In genomic region chr11:131392528-131393255, GRCh38 we compare ENCODE assay signal across 2 cellular contexts.
TF ChIP-seq lines count a peak whose summit lies in the region.

No MANE protein-coding gene starts in this region.

TF ChIP-seq in GM23338, 12 proteins besides CTCF, POLR2A, EP300 and RAD21 (continued from another document):
- no peak for TF ChIP-seq STAT1 (IDR thresholded peaks at IDR 0.05; ENCODE audit: unreplicated experiment)
- TF ChIP-seq EZH2 (IDR thresholded peaks at IDR 0.05; ENCODE audit: low read depth, unreplicated experiment) = no peak
- no peak for TF ChIP-seq ZNF331 (CRISPR knock-in tag; IDR thresholded peaks at IDR 0.05; ENCODE audit: low read depth)
- no peak for TF ChIP-seq NANOG (IDR thresholded peaks at IDR 0.05; ENCODE audit: borderline replicate concordance)
- no peak for TF ChIP-seq JUNB (IDR thresholded peaks at IDR 0.05; ENCODE audit: unreplicated experiment)
- no peak for TF ChIP-seq POLR2AphosphoS5 (IDR thresholded peaks at IDR 0.05; ENCODE audit: low read depth)
- TF ChIP-seq, protein P1, sequence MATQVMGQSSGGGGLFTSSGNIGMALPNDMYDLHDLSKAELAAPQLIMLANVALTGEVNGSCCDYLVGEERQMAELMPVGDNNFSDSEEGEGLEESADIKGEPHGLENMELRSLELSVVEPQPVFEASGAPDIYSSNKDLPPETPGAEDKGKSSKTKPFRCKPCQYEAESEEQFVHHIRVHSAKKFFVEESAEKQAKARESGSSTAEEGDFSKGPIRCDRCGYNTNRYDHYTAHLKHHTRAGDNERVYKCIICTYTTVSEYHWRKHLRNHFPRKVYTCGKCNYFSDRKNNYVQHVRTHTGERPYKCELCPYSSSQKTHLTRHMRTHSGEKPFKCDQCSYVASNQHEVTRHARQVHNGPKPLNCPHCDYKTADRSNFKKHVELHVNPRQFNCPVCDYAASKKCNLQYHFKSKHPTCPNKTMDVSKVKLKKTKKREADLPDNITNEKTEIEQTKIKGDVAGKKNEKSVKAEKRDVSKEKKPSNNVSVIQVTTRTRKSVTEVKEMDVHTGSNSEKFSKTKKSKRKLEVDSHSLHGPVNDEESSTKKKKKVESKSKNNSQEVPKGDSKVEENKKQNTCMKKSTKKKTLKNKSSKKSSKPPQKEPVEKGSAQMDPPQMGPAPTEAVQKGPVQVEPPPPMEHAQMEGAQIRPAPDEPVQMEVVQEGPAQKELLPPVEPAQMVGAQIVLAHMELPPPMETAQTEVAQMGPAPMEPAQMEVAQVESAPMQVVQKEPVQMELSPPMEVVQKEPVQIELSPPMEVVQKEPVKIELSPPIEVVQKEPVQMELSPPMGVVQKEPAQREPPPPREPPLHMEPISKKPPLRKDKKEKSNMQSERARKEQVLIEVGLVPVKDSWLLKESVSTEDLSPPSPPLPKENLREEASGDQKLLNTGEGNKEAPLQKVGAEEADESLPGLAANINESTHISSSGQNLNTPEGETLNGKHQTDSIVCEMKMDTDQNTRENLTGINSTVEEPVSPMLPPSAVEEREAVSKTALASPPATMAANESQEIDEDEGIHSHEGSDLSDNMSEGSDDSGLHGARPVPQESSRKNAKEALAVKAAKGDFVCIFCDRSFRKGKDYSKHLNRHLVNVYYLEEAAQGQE (IDR thresholded peaks at IDR 0.05; ENCODE audit: unreplicated experiment) = no peak
- TF ChIP-seq ZNF114 (CRISPR knock-in tag; IDR thresholded peaks at IDR 0.05) = no peak
- TF ChIP-seq EZH2phosphoT487 (IDR thresholded peaks at IDR 0.05; ENCODE audit: unreplicated experiment) = no peak
- no peak for TF ChIP-seq CREB1 (CRISPR knock-in tag; IDR thresholded peaks at IDR 0.05; ENCODE audit: low read depth)
- TF ChIP-seq, protein P2, sequence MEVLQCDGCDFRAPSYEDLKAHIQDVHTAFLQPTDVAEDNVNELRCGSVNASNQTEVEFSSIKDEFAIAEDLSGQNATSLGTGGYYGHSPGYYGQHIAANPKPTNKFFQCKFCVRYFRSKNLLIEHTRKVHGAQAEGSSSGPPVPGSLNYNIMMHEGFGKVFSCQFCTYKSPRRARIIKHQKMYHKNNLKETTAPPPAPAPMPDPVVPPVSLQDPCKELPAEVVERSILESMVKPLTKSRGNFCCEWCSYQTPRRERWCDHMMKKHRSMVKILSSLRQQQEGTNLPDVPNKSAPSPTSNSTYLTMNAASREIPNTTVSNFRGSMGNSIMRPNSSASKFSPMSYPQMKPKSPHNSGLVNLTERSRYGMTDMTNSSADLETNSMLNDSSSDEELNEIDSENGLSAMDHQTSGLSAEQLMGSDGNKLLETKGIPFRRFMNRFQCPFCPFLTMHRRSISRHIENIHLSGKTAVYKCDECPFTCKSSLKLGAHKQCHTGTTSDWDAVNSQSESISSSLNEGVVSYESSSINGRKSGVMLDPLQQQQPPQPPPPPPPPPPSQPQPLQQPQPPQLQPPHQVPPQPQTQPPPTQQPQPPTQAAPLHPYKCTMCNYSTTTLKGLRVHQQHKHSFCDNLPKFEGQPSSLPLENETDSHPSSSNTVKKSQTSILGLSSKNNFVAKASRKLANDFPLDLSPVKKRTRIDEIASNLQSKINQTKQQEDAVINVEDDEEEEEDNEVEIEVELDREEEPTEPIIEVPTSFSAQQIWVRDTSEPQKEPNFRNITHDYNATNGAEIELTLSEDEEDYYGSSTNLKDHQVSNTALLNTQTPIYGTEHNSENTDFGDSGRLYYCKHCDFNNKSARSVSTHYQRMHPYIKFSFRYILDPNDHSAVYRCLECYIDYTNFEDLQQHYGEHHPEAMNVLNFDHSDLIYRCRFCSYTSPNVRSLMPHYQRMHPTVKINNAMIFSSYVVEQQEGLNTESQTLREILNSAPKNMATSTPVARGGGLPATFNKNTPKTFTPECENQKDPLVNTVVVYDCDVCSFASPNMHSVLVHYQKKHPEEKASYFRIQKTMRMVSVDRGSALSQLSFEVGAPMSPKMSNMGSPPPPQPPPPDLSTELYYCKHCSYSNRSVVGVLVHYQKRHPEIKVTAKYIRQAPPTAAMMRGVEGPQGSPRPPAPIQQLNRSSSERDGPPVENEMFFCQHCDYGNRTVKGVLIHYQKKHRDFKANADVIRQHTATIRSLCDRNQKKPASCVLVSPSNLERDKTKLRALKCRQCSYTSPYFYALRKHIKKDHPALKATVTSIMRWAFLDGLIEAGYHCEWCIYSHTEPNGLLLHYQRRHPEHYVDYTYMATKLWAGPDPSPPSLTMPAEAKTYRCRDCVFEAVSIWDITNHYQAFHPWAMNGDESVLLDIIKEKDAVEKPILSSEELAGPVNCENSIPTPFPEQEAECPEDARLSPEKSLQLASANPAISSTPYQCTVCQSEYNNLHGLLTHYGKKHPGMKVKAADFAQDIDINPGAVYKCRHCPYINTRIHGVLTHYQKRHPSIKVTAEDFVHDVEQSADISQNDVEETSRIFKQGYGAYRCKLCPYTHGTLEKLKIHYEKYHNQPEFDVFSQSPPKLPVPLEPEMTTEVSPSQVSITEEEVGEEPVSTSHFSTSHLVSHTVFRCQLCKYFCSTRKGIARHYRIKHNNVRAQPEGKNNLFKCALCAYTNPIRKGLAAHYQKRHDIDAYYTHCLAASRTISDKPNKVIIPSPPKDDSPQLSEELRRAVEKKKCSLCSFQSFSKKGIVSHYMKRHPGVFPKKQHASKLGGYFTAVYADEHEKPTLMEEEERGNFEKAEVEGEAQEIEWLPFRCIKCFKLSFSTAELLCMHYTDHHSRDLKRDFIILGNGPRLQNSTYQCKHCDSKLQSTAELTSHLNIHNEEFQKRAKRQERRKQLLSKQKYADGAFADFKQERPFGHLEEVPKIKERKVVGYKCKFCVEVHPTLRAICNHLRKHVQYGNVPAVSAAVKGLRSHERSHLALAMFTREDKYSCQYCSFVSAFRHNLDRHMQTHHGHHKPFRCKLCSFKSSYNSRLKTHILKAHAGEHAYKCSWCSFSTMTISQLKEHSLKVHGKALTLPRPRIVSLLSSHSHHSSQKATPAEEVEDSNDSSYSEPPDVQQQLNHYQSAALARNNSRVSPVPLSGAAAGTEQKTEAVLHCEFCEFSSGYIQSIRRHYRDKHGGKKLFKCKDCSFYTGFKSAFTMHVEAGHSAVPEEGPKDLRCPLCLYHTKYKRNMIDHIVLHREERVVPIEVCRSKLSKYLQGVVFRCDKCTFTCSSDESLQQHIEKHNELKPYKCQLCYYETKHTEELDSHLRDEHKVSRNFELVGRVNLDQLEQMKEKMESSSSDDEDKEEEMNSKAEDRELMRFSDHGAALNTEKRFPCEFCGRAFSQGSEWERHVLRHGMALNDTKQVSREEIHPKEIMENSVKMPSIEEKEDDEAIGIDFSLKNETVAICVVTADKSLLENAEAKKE (CRISPR knock-in tag; IDR thresholded peaks at IDR 0.05) = no peak

TF ChIP-seq in K562, 482 proteins besides CTCF, POLR2A, EP300 and RAD21 (continued from another document):
- TF ChIP-seq, protein P3, sequence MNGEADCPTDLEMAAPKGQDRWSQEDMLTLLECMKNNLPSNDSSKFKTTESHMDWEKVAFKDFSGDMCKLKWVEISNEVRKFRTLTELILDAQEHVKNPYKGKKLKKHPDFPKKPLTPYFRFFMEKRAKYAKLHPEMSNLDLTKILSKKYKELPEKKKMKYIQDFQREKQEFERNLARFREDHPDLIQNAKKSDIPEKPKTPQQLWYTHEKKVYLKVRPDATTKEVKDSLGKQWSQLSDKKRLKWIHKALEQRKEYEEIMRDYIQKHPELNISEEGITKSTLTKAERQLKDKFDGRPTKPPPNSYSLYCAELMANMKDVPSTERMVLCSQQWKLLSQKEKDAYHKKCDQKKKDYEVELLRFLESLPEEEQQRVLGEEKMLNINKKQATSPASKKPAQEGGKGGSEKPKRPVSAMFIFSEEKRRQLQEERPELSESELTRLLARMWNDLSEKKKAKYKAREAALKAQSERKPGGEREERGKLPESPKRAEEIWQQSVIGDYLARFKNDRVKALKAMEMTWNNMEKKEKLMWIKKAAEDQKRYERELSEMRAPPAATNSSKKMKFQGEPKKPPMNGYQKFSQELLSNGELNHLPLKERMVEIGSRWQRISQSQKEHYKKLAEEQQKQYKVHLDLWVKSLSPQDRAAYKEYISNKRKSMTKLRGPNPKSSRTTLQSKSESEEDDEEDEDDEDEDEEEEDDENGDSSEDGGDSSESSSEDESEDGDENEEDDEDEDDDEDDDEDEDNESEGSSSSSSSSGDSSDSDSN (IDR thresholded peaks at IDR 0.05; ENCODE audit: borderline replicate concordance in 1 of 2, low read depth in 2 of 2, low read length in 2 of 2) = no peak
- TF ChIP-seq ZNF384 (IDR thresholded peaks at IDR 0.05; ENCODE audit: low read depth, low read length) (no peak), HDAC6 (IDR thresholded peaks at IDR 0.05; ENCODE audit: low read depth, low read length) (no peak), SRSF1 (IDR thresholded peaks at IDR 0.05; ENCODE audit: low read depth, low read length) (no peak)
- TF ChIP-seq, protein P4, sequence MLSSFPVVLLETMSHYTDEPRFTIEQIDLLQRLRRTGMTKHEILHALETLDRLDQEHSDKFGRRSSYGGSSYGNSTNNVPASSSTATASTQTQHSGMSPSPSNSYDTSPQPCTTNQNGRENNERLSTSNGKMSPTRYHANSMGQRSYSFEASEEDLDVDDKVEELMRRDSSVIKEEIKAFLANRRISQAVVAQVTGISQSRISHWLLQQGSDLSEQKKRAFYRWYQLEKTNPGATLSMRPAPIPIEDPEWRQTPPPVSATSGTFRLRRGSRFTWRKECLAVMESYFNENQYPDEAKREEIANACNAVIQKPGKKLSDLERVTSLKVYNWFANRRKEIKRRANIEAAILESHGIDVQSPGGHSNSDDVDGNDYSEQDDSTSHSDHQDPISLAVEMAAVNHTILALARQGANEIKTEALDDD (IDR thresholded peaks at IDR 0.05) = no peak
